In the genomic region with DNA sequence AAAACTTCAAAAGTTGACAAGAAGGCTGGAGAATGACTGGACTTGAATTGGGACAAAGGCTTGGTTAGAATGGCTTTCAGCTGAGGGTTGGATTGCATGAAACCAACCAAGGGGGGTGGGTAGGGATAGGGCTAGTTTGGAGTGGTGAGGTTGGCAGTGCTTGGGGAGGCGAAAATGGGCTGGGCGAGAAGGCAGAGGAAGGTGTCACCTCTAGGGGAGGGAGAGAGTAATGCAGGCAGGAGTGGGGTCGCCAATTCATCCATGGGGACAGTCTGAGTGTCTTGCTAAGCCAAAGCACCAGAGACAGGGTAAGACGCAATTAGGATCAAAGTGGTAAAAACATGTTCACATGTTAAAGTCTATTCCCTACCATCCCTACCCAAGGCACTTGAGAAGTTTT, we compare ENCODE assay signal across 2 cellular contexts.
TF ChIP-seq lines count a peak whose summit lies in the region.

No MANE protein-coding gene starts in this region.

TF ChIP-seq in GM23338, 12 proteins besides CTCF, POLR2A, EP300 and RAD21:
- no peak for TF ChIP-seq POLR2AphosphoS5 (IDR thresholded peaks at IDR 0.05; ENCODE audit: low read depth)
- TF ChIP-seq, protein P1, sequence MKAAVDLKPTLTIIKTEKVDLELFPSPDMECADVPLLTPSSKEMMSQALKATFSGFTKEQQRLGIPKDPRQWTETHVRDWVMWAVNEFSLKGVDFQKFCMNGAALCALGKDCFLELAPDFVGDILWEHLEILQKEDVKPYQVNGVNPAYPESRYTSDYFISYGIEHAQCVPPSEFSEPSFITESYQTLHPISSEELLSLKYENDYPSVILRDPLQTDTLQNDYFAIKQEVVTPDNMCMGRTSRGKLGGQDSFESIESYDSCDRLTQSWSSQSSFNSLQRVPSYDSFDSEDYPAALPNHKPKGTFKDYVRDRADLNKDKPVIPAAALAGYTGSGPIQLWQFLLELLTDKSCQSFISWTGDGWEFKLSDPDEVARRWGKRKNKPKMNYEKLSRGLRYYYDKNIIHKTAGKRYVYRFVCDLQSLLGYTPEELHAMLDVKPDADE (IDR thresholded peaks at IDR 0.05): no peak
- no peak for TF ChIP-seq STAT1 (IDR thresholded peaks at IDR 0.05; ENCODE audit: unreplicated experiment)
- TF ChIP-seq REST (IDR thresholded peaks at IDR 0.05; ENCODE audit: unreplicated experiment): no peak
- TF ChIP-seq EZH2 (IDR thresholded peaks at IDR 0.05; ENCODE audit: low read depth, unreplicated experiment): no peak
- TF ChIP-seq NANOG (IDR thresholded peaks at IDR 0.05; ENCODE audit: borderline replicate concordance): no peak
TF ChIP-seq in GM23338: peak in this region for 0.

TF ChIP-seq in K562, 482 proteins besides CTCF, POLR2A, EP300 and RAD21:
- TF ChIP-seq NFE2L1 (tag; IDR thresholded peaks at IDR 0.05; ENCODE audit: borderline replicate concordance, low read depth): no peak
- TF ChIP-seq ZNF561 (CRISPR knock-in tag; conservative IDR thresholded peaks at IDR 0.05): no peak
- TF ChIP-seq DNMT1 (IDR thresholded peaks at IDR 0.05): no peak
- TF ChIP-seq EGR1 (conservative IDR thresholded peaks at IDR 0.05): no peak
- TF ChIP-seq ZNF780A (CRISPR knock-in tag; IDR thresholded peaks at IDR 0.05): no peak
- TF ChIP-seq NFE2 (IDR thresholded peaks at IDR 0.05; ENCODE audit: low read depth): no peak
- TF ChIP-seq ATF2 (CRISPR knock-in tag; IDR thresholded peaks at IDR 0.05): no peak
- no peak for TF ChIP-seq NFIC (IDR thresholded peaks at IDR 0.05)
- no peak for TF ChIP-seq SRSF3 (IDR thresholded peaks at IDR 0.05; ENCODE audit: insufficient read depth, low read length)
- no peak for TF ChIP-seq TARDBP (IDR thresholded peaks at IDR 0.05)
- no peak for TF ChIP-seq CAMTA2 (CRISPR knock-in tag; conservative IDR thresholded peaks at IDR 0.05)
- TF ChIP-seq, protein P2, sequence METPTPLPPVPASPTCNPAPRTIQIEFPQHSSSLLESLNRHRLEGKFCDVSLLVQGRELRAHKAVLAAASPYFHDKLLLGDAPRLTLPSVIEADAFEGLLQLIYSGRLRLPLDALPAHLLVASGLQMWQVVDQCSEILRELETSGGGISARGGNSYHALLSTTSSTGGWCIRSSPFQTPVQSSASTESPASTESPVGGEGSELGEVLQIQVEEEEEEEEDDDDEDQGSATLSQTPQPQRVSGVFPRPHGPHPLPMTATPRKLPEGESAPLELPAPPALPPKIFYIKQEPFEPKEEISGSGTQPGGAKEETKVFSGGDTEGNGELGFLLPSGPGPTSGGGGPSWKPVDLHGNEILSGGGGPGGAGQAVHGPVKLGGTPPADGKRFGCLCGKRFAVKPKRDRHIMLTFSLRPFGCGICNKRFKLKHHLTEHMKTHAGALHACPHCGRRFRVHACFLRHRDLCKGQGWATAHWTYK (CRISPR knock-in tag; IDR thresholded peaks at IDR 0.05): no peak
